Comparison of ENCODE assay signal across 1 cellular context in the genomic region with DNA sequence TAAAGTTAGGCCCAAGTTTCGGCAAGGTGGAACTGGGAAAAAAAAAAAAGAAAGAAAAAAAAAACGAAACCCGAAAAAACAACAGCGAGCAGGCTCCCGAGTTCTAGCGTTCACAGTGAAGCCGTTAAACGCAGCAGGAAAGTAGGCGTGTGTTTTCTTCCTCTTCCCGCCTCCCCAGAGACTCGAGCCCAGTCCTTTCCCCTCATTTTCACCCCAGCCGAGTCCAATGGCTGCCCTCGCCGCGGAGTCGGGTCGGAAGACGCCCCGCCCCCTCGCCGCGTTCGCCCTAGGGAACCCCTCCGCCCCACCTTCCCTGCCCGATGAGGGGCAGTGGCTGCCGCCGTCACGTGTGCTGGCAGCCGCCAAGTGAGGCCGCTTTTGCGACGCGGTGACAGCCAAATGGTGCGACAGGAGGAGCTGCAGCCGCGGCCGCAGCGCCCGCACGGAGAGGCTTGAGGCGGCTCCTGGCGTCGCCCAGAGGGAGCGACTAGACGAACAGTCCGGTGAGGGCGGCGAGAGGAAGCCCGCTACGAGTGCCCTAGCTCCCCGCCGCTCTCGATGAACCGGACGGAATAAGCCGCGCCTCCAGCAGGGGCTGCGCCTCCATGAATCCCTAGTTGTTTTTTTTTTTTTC.
TF ChIP-seq lines count a peak whose summit lies in the region.

A gene (plus strand): TSS at position 426 of the 634 bp plus-strand sequence. CDS start 308 bp downstream, outside the sequence.

TF ChIP-seq in HEK293, 187 proteins besides CTCF, POLR2A, EP300 and RAD21 (continued from another document and continues in another):
- TF ChIP-seq, protein P1, sequence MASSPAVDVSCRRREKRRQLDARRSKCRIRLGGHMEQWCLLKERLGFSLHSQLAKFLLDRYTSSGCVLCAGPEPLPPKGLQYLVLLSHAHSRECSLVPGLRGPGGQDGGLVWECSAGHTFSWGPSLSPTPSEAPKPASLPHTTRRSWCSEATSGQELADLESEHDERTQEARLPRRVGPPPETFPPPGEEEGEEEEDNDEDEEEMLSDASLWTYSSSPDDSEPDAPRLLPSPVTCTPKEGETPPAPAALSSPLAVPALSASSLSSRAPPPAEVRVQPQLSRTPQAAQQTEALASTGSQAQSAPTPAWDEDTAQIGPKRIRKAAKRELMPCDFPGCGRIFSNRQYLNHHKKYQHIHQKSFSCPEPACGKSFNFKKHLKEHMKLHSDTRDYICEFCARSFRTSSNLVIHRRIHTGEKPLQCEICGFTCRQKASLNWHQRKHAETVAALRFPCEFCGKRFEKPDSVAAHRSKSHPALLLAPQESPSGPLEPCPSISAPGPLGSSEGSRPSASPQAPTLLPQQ (tag by site-specific recombination; IDR thresholded peaks at IDR 0.05) = 0 out of 2 replicates have a peak, but pooled peaks have one; percentile 35
- TF ChIP-seq, protein P2, sequence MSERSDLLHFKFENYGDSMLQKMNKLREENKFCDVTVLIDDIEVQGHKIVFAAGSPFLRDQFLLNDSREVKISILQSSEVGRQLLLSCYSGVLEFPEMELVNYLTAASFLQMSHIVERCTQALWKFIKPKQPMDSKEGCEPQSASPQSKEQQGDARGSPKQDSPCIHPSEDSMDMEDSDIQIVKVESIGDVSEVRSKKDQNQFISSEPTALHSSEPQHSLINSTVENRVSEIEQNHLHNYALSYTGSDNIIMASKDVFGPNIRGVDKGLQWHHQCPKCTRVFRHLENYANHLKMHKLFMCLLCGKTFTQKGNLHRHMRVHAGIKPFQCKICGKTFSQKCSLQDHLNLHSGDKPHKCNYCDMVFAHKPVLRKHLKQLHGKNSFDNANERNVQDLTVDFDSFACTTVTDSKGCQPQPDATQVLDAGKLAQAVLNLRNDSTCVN (tag by site-specific recombination; optimal IDR thresholded peaks at IDR 0.05) = peak; percentile 62
- TF ChIP-seq ZNF391 (tag by site-specific recombination; IDR thresholded peaks at IDR 0.05; ENCODE audit: borderline replicate concordance, low read depth) = peak; percentile 34; the same call in 1 of the 2 replicates
- no peak for TF ChIP-seq SCRT1 (tag by site-specific recombination; IDR thresholded peaks at IDR 0.05; ENCODE audit: borderline replicate concordance)
- peak; percentile 84; the same call in 1 of the 2 replicates for TF ChIP-seq ZSCAN30 (tag by site-specific recombination; IDR thresholded peaks at IDR 0.05)
- no peak for TF ChIP-seq ZNF248 (tag by site-specific recombination; IDR thresholded peaks at IDR 0.05)
- no peak for TF ChIP-seq ZNF624 (tag by site-specific recombination; IDR thresholded peaks at IDR 0.05)
- TF ChIP-seq, protein P3, sequence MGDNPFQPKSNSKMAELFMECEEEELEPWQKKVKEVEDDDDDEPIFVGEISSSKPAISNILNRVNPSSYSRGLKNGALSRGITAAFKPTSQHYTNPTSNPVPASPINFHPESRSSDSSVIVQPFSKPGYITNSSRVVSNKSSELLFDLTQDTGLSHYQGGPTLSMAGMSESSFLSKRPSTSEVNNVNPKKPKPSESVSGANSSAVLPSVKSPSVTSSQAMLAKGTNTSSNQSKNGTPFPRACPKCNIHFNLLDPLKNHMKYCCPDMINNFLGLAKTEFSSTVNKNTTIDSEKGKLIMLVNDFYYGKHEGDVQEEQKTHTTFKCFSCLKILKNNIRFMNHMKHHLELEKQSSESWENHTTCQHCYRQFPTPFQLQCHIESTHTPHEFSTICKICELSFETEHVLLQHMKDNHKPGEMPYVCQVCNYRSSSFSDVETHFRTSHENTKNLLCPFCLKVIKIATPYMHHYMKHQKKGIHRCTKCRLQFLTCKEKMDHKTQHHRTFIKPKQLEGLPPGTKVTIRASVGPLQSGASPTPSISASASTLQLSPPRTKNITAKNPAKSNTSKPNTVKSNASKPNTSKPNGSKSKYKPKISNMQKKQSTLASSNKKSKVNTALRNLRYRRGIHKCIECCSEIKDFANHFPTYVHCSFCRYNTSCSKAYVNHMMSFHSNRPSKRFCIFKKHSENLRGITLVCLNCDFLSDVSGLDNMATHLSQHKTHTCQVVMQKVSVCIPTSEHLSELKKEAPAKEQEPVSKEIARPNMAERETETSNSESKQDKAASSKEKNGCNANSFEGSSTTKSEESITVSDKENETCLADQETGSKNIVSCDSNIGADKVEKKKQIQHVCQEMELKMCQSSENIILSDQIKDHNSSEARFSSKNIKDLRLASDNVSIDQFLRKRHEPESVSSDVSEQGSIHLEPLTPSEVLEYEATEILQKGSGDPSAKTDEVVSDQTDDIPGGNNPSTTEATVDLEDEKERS (tag by site-specific recombination; IDR thresholded peaks at IDR 0.05) = no peak
- no peak for TF ChIP-seq ZFP69B (tag by site-specific recombination; IDR thresholded peaks at IDR 0.05)
- no peak for TF ChIP-seq ZNF292 (tag by site-specific recombination; IDR thresholded peaks at IDR 0.05; ENCODE audit: borderline replicate concordance, low read depth)
- peak; percentile 72 for TF ChIP-seq GLIS1 (tag by site-specific recombination; IDR thresholded peaks at IDR 0.05)
- TF ChIP-seq ZNF19 (tag by site-specific recombination; IDR thresholded peaks at IDR 0.05; ENCODE audit: low read depth) = no peak
- no peak for TF ChIP-seq ZBTB7A (tag by site-specific recombination; IDR thresholded peaks at IDR 0.05; ENCODE audit: low read depth)
- peak; percentile 81; the same call in 1 of the 2 replicates for TF ChIP-seq ZNF394 (tag by site-specific recombination; IDR thresholded peaks at IDR 0.05; ENCODE audit: borderline replicate concordance)
- TF ChIP-seq ZNF223 (tag by site-specific recombination; IDR thresholded peaks at IDR 0.05) = no peak
- peak; percentile 77 for TF ChIP-seq ZXDB (tag by site-specific recombination; IDR thresholded peaks at IDR 0.05)
- no peak for TF ChIP-seq ZSCAN16 (tag by site-specific recombination; IDR thresholded peaks at IDR 0.05)
- no peak for TF ChIP-seq ZNF121 (tag by site-specific recombination; IDR thresholded peaks at IDR 0.05)
- TF ChIP-seq ZBTB21 (tag by site-specific recombination; IDR thresholded peaks at IDR 0.05) = no peak
- TF ChIP-seq, protein P4, sequence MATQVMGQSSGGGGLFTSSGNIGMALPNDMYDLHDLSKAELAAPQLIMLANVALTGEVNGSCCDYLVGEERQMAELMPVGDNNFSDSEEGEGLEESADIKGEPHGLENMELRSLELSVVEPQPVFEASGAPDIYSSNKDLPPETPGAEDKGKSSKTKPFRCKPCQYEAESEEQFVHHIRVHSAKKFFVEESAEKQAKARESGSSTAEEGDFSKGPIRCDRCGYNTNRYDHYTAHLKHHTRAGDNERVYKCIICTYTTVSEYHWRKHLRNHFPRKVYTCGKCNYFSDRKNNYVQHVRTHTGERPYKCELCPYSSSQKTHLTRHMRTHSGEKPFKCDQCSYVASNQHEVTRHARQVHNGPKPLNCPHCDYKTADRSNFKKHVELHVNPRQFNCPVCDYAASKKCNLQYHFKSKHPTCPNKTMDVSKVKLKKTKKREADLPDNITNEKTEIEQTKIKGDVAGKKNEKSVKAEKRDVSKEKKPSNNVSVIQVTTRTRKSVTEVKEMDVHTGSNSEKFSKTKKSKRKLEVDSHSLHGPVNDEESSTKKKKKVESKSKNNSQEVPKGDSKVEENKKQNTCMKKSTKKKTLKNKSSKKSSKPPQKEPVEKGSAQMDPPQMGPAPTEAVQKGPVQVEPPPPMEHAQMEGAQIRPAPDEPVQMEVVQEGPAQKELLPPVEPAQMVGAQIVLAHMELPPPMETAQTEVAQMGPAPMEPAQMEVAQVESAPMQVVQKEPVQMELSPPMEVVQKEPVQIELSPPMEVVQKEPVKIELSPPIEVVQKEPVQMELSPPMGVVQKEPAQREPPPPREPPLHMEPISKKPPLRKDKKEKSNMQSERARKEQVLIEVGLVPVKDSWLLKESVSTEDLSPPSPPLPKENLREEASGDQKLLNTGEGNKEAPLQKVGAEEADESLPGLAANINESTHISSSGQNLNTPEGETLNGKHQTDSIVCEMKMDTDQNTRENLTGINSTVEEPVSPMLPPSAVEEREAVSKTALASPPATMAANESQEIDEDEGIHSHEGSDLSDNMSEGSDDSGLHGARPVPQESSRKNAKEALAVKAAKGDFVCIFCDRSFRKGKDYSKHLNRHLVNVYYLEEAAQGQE (tag by site-specific recombination; IDR thresholded peaks at IDR 0.05) = no peak
- no peak for TF ChIP-seq ZNF132 (tag by site-specific recombination; IDR thresholded peaks at IDR 0.05; ENCODE audit: borderline replicate concordance)
- TF ChIP-seq, protein P5, sequence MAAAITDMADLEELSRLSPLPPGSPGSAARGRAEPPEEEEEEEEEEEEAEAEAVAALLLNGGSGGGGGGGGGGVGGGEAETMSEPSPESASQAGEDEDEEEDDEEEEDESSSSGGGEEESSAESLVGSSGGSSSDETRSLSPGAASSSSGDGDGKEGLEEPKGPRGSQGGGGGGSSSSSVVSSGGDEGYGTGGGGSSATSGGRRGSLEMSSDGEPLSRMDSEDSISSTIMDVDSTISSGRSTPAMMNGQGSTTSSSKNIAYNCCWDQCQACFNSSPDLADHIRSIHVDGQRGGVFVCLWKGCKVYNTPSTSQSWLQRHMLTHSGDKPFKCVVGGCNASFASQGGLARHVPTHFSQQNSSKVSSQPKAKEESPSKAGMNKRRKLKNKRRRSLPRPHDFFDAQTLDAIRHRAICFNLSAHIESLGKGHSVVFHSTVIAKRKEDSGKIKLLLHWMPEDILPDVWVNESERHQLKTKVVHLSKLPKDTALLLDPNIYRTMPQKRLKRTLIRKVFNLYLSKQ (tag by site-specific recombination; IDR thresholded peaks at IDR 0.05; ENCODE audit: borderline replicate concordance) = no peak
- no peak for TF ChIP-seq ZNF341 (tag by site-specific recombination; IDR thresholded peaks at IDR 0.05; ENCODE audit: low read depth)
- TF ChIP-seq GLIS2 (tag by site-specific recombination; IDR thresholded peaks at IDR 0.05) = peak; percentile 93
- TF ChIP-seq, protein P6, sequence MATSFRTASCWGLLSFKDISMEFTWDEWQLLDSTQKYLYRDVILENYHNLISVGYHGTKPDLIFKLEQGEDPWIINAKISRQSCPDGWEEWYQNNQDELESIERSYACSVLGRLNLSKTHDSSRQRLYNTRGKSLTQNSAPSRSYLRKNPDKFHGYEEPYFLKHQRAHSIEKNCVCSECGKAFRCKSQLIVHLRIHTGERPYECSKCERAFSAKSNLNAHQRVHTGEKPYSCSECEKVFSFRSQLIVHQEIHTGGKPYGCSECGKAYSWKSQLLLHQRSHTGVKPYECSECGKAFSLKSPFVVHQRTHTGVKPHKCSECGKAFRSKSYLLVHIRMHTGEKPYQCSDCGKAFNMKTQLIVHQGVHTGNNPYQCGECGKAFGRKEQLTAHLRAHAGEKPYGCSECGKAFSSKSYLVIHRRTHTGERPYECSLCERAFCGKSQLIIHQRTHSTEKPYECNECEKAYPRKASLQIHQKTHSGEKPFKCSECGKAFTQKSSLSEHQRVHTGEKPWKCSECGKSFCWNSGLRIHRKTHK (tag by site-specific recombination; IDR thresholded peaks at IDR 0.05) = no peak
- TF ChIP-seq ZEB2 (tag by site-specific recombination; IDR thresholded peaks at IDR 0.05) = peak; percentile 81; the same call in 1 of the 2 replicates
- TF ChIP-seq, protein P7, sequence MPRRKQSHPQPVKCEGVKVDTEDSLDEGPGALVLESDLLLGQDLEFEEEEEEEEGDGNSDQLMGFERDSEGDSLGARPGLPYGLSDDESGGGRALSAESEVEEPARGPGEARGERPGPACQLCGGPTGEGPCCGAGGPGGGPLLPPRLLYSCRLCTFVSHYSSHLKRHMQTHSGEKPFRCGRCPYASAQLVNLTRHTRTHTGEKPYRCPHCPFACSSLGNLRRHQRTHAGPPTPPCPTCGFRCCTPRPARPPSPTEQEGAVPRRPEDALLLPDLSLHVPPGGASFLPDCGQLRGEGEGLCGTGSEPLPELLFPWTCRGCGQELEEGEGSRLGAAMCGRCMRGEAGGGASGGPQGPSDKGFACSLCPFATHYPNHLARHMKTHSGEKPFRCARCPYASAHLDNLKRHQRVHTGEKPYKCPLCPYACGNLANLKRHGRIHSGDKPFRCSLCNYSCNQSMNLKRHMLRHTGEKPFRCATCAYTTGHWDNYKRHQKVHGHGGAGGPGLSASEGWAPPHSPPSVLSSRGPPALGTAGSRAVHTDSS (tag by site-specific recombination; IDR thresholded peaks at IDR 0.05) = no peak
- TF ChIP-seq ZNF791 (tag by site-specific recombination; IDR thresholded peaks at IDR 0.05) = no peak
- no peak for TF ChIP-seq ZNF416 (tag by site-specific recombination; IDR thresholded peaks at IDR 0.05)
- TF ChIP-seq ZNF830 (tag by site-specific recombination; IDR thresholded peaks at IDR 0.05; ENCODE audit: low read depth) = no peak
- TF ChIP-seq SP2 (tag by site-specific recombination; IDR thresholded peaks at IDR 0.05) = peak; percentile 99
- no peak for TF ChIP-seq ZNF202 (tag by site-specific recombination; IDR thresholded peaks at IDR 0.05; ENCODE audit: borderline replicate concordance)
- TF ChIP-seq, protein P8, sequence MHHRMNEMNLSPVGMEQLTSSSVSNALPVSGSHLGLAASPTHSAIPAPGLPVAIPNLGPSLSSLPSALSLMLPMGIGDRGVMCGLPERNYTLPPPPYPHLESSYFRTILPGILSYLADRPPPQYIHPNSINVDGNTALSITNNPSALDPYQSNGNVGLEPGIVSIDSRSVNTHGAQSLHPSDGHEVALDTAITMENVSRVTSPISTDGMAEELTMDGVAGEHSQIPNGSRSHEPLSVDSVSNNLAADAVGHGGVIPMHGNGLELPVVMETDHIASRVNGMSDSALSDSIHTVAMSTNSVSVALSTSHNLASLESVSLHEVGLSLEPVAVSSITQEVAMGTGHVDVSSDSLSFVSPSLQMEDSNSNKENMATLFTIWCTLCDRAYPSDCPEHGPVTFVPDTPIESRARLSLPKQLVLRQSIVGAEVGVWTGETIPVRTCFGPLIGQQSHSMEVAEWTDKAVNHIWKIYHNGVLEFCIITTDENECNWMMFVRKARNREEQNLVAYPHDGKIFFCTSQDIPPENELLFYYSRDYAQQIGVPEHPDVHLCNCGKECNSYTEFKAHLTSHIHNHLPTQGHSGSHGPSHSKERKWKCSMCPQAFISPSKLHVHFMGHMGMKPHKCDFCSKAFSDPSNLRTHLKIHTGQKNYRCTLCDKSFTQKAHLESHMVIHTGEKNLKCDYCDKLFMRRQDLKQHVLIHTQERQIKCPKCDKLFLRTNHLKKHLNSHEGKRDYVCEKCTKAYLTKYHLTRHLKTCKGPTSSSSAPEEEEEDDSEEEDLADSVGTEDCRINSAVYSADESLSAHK (tag by site-specific recombination; IDR thresholded peaks at IDR 0.05) = no peak
- TF ChIP-seq OVOL3 (tag by site-specific recombination; IDR thresholded peaks at IDR 0.05) = 0 out of 2 replicates have a peak, but pooled peaks have one; percentile 52
- no peak for TF ChIP-seq ZNF112 (tag by site-specific recombination; IDR thresholded peaks at IDR 0.05)
- no peak for TF ChIP-seq ZNF184 (tag by site-specific recombination; IDR thresholded peaks at IDR 0.05)
